Comparison of ENCODE assay signal across 28 cellular contexts in genomic region chr17:38888842-38889241, GRCh38. TPM values are rescaled to one million over a fixed set of nuclear protein-coding genes. Genes with fewer than 3 reads are reported as not detected.
DNase-seq lines count a peak whose midpoint lies in the region; ATAC-seq and TF ChIP-seq lines count a peak whose summit lies in the region.
"Had no signal": no experiment of that assay in that cellular context is flagged by ENCODE, and none has a peak within 500 bp of the region (broad histone marks: within the 10 kb centered on the region; RNA-seq: fewer than 3 reads in every experiment).

No MANE protein-coding gene starts in this region.

- POLR2A ChIA-PET in CD8-positive, alpha-beta T cell (lab: Charles Lee): interaction anchor here (0.8 to 2.9 kb wide), 4 partner anchors 9 to 17 kb away, joined by 3 to 7 read pairs (median 4); no protein-coding TSS in a partner anchor

- no peak overlapping the region for H3K27ac ChIP-seq in CD8-positive, alpha-beta T cell (ENCODE audit: low read depth, low read length)
- no peak overlapping the region for H3K27ac ChIP-seq in substantia nigra (ENCODE audit: low read depth, low read length, poor library complexity, severe bottlenecking)
- H3K27ac ChIP-seq: cardiac muscle cell had no signal

- H3K36me3 Mint-ChIP-seq in activated T-cell treated with anti-CD3 and anti-CD28 coated beads, Interleukin-2, amount 50 U/mL, for 72 hours (ENCODE audit: insufficient read depth in 2 of 2): peaks cover 4 to 15% of the 10 kb centered on the region in 2 donors
- H3K36me3 Mint-ChIP-seq in CD8-positive, alpha-beta T cell: peaks cover 57% of the 10 kb centered on the region
- H3K36me3 Mint-ChIP-seq in activated T-helper 17 cell treated with anti-CD3 and anti-CD28 coated beads, Interleukin-2, amount 50 U/mL, for 72 hours (ENCODE audit: low read depth): peaks cover 91% of the 10 kb centered on the region
- H3K36me3 Mint-ChIP-seq in natural killer cell treated with Interleukin-12 subunit alpha and Interleukin-12 subunit beta and Interleukin-15 and Interleukin-18, amount 100 ng/mL, for 72 hours: peaks cover 7% of the 10 kb centered on the region

- H3K4me1 Mint-ChIP-seq in activated T-cell treated with anti-CD3 and anti-CD28 coated beads, Interleukin-2, amount 50 U/mL, for 72 hours (ENCODE audit: low read depth): peaks cover 88% of the 10 kb centered on the region
- peaks cover 92% of the 10 kb centered on the region for H3K4me1 Mint-ChIP-seq in CD8-positive, alpha-beta T cell (ENCODE audit: low read depth)
- H3K4me1 Mint-ChIP-seq in activated T-helper 17 cell treated with anti-CD3 and anti-CD28 coated beads, Interleukin-2, amount 50 U/mL, for 72 hours: peaks cover 37% of the 10 kb centered on the region
- H3K4me1 Mint-ChIP-seq in natural killer cell treated with Interleukin-12 subunit alpha and Interleukin-12 subunit beta and Interleukin-15 and Interleukin-18, amount 100 ng/mL, for 72 hours (ENCODE audit: low read depth in 2 of 2): peaks cover 57 to 71% of the 10 kb centered on the region in 2 donors

- H3K9me3 Mint-ChIP-seq in activated T-cell treated with anti-CD3 and anti-CD28 coated beads, Interleukin-2, amount 50 U/mL, for 72 hours: no peaks in the 10 kb centered on the region
- no peaks in the 10 kb centered on the region for H3K9me3 Mint-ChIP-seq in CD8-positive, alpha-beta T cell
- no peaks in the 10 kb centered on the region for H3K9me3 Mint-ChIP-seq in activated T-helper 17 cell treated with anti-CD3 and anti-CD28 coated beads, Interleukin-2, amount 50 U/mL, for 72 hours
- H3K9me3 Mint-ChIP-seq in natural killer cell treated with Interleukin-12 subunit alpha and Interleukin-12 subunit beta and Interleukin-15 and Interleukin-18, amount 100 ng/mL, for 72 hours: no peaks in the 10 kb centered on the region
- H3K9me3 Mint-ChIP-seq: WTC11 had no signal

- ATAC-seq in activated T-cell treated with anti-CD3 and anti-CD28 coated beads, Interleukin-2, amount 50 U/mL, for 72 hours (replicated peaks in 1 of 2): no peak
- no peak for ATAC-seq in CD8-positive, alpha-beta T cell
- ATAC-seq in activated T-helper 17 cell treated with anti-CD3 and anti-CD28 coated beads, Interleukin-2, amount 50 U/mL, for 72 hours (replicated peaks): no peak
- no peak for ATAC-seq in natural killer cell treated with Interleukin-12 subunit alpha and Interleukin-12 subunit beta and Interleukin-15 and Interleukin-18, amount 100 ng/mL, for 72 hours
- ATAC-seq: right cardiac atrium, WTC11 had no signal

- H3K9me3 ChIP-seq in CD8-positive, alpha-beta T cell (ENCODE audit: low read length): no peaks in the 10 kb centered on the region
- H3K9me3 ChIP-seq: BE2C, Peyer's patch, spleen, tibial artery had no signal

- H3K36me3 ChIP-seq in CD8-positive, alpha-beta T cell (ENCODE audit: insufficient read depth, low read length): peaks cover 21% of the 10 kb centered on the region
- H3K36me3 ChIP-seq: BE2C had no signal

- H3K27ac Mint-ChIP-seq in activated T-cell treated with anti-CD3 and anti-CD28 coated beads, Interleukin-2, amount 50 U/mL, for 72 hours: peak overlapping the region; percentile 54
- H3K27ac Mint-ChIP-seq in CD8-positive, alpha-beta T cell: peak overlapping the region; percentile 41
- peak overlapping the region; percentile 52 for H3K27ac Mint-ChIP-seq in activated T-helper 17 cell treated with anti-CD3 and anti-CD28 coated beads, Interleukin-2, amount 50 U/mL, for 72 hours
- peak overlapping the region; percentile 51 to 60 for H3K27ac Mint-ChIP-seq in natural killer cell treated with Interleukin-12 subunit alpha and Interleukin-12 subunit beta and Interleukin-15 and Interleukin-18, amount 100 ng/mL, for 72 hours
- H3K27ac Mint-ChIP-seq: WTC11 had no signal

- TF ChIP-seq CTCF in CD8-positive, alpha-beta T cell (IDR thresholded peaks at IDR 0.05): no peak

- no peaks in the 10 kb centered on the region for H3K27me3 Mint-ChIP-seq in activated T-cell treated with anti-CD3 and anti-CD28 coated beads, Interleukin-2, amount 50 U/mL, for 72 hours (ENCODE audit: low read depth)
- H3K27me3 Mint-ChIP-seq in CD8-positive, alpha-beta T cell (ENCODE audit: low read depth): no peaks in the 10 kb centered on the region
- H3K27me3 Mint-ChIP-seq in activated T-helper 17 cell treated with anti-CD3 and anti-CD28 coated beads, Interleukin-2, amount 50 U/mL, for 72 hours: no peaks in the 10 kb centered on the region
- no peaks in the 10 kb centered on the region for H3K27me3 Mint-ChIP-seq in natural killer cell treated with Interleukin-12 subunit alpha and Interleukin-12 subunit beta and Interleukin-15 and Interleukin-18, amount 100 ng/mL, for 72 hours

- CTCF ChIA-PET in CD8-positive, alpha-beta T cell (lab: Charles Lee): interaction anchor here (1.5 kb wide), 1 partner anchor 264 kb away, joined by 3 read pairs; no protein-coding TSS in a partner anchor

- no peak for DNase-seq in activated T-cell treated with anti-CD3 and anti-CD28 coated beads, Interleukin-2, amount 50 U/mL, for 72 hours
- no peak for DNase-seq in activated T-cell treated with anti-CD3 and anti-CD28 coated beads, Interleukin-2, amount 50 U/mL, for 1 hour
- no peak for DNase-seq in CD8-positive, alpha-beta T cell
- no peak for DNase-seq in natural killer cell treated with Interleukin-12 subunit alpha and Interleukin-12 subunit beta and Interleukin-15 and Interleukin-18, amount 100 ng/mL, for 72 hours (ENCODE audit: low spot score)
- DNase-seq in midbrain (lab: John Stamatoyannopoulos, UW) (no peak), AG08396 (ENCODE audit: low spot score) (no peak), substantia nigra (lab: John Stamatoyannopoulos, UW) (no peak)
- DNase-seq: ACHN; activated CD4-positive, alpha-beta T cell treated with anti-CD3 and anti-CD28 coated beads, Interleukin-2, amount 50 U/mL, for 48 hours; aorta; BE2C; effector CD8-positive, alpha-beta T cell; H7; KBM-7; NCI-H1092; NCI-H1694 treated with DMSO at 0.1 percent for 48 hours; NCI-H446; NCI-H748 treated with DMSO at 0.1 percent for 48 hours; Peyer's patch; right cardiac atrium; SHP77; spleen; stimulated activated CD4-positive, alpha-beta T cell treated with anti-CD3 and anti-CD28 coated beads, Interleukin-2, amount 100 ng/mL, for 24 hours; tibial artery had no signal

- H3K4me3 ChIP-seq in CD8-positive, alpha-beta T cell (ENCODE audit: low read depth, low read length): no peak overlapping the region
- H3K4me3 ChIP-seq: cardiac muscle cell, coronary artery, Peyer's patch, spleen, tibial artery had no signal

- H3K4me3 Mint-ChIP-seq in activated T-cell treated with anti-CD3 and anti-CD28 coated beads, Interleukin-2, amount 50 U/mL, for 72 hours: no peak overlapping the region
- no peak overlapping the region for H3K4me3 Mint-ChIP-seq in CD8-positive, alpha-beta T cell
- peak overlapping the region; percentile 16 for H3K4me3 Mint-ChIP-seq in activated T-helper 17 cell treated with anti-CD3 and anti-CD28 coated beads, Interleukin-2, amount 50 U/mL, for 72 hours
- H3K4me3 Mint-ChIP-seq in natural killer cell treated with Interleukin-12 subunit alpha and Interleukin-12 subunit beta and Interleukin-15 and Interleukin-18, amount 100 ng/mL, for 72 hours: no peak overlapping the region
- H3K4me3 Mint-ChIP-seq: WTC11 had no signal

- H3K4me1 ChIP-seq in CD8-positive, alpha-beta T cell (ENCODE audit: insufficient read depth, low read length): peaks cover 98% of the 10 kb centered on the region

- no peaks in the 10 kb centered on the region for H3K27me3 ChIP-seq in CD8-positive, alpha-beta T cell (ENCODE audit: insufficient read depth, low read length)
- H3K27me3 ChIP-seq: BE2C, cardiac muscle cell, Peyer's patch, spleen, tibial artery had no signal

- intact Hi-C loops in CD8-positive, alpha-beta T cell (cut with DNase I, micrococcal nuclease): no loop called here

RNA-seq across cellular contexts. Expression of gene LASP1, which starts 19.0 kb away (rescaled TPM):
- total RNA-seq in activated T-cell treated with anti-CD3 and anti-CD28 coated beads, Interleukin-2, amount 50 U/mL, for 72 hours: 100 to 1,000 TPM; 160 to 172 TPM
- 10 to 100 TPM; 51.6 to 57.1 TPM for total RNA-seq in CD8-positive, alpha-beta T cell
- total RNA-seq in activated T-helper 17 cell treated with anti-CD3 and anti-CD28 coated beads, Interleukin-2, amount 50 U/mL, for 72 hours: 100 to 1,000 TPM; 116 to 172 TPM
- 100 to 1,000 TPM; 214 to 390 TPM for total RNA-seq in natural killer cell treated with Interleukin-12 subunit alpha and Interleukin-12 subunit beta and Interleukin-15 and Interleukin-18, amount 100 ng/mL, for 72 hours

RNA-seq across cellular contexts. Expression of gene RPL23, which starts 35.3 kb away (rescaled TPM):
- total RNA-seq in activated T-cell treated with anti-CD3 and anti-CD28 coated beads, Interleukin-2, amount 50 U/mL, for 72 hours: 1,000 to 10,000 TPM; 1,230 to 1,505 TPM
- 1,000 to 10,000 TPM; 2,036 to 2,052 TPM for total RNA-seq in CD8-positive, alpha-beta T cell
- 1,000 to 10,000 TPM; 1,686 to 2,077 TPM for total RNA-seq in activated T-helper 17 cell treated with anti-CD3 and anti-CD28 coated beads, Interleukin-2, amount 50 U/mL, for 72 hours
- total RNA-seq in natural killer cell treated with Interleukin-12 subunit alpha and Interleukin-12 subunit beta and Interleukin-15 and Interleukin-18, amount 100 ng/mL, for 72 hours: 1,000 to 10,000 TPM; 1,120 to 1,259 TPM
